ENCODE assay signal across 1 cellular context in the genomic region with DNA sequence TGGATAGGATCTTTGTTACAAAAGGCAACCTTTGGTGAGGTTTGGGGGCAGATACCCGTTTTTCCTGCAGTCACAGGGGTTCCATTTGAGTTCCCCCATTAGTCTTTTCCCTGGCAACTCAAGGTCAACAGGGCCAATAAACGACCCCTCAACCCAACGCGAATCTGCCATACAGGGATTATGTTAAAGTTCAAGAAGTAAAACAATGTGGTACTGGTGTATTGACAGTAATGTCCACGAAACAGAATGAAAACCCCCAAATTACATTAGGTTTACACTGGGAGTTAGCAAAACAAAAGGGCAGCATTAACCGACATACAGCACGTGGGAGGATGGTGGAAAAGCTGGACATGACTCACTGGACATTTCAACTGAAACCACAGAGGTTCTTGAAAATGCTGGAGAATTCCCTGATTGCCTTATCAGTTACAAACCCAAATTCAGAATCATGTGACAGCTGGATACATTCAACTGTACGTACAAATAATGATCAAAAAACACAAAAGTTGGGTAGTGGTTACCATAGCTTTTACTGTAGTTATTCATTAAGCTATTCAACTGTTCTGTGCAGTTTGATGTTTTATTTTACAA.
TF ChIP-seq lines count a peak whose summit lies in the region.

No MANE protein-coding gene starts in this region.

TF ChIP-seq in endothelial cell of umbilical vein, 7 proteins besides CTCF, POLR2A, EP300 and RAD21:
- TF ChIP-seq, protein P1, sequence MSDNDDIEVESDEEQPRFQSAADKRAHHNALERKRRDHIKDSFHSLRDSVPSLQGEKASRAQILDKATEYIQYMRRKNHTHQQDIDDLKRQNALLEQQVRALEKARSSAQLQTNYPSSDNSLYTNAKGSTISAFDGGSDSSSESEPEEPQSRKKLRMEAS (IDR thresholded peaks at IDR 0.05; ENCODE audit: insufficient read depth, insufficient read length), result no peak
- TF ChIP-seq EZH2 (IDR thresholded peaks at IDR 0.05; ENCODE audit: borderline replicate concordance, low read depth, low read length, severe bottlenecking), result no peak
- TF ChIP-seq JUN (IDR thresholded peaks at IDR 0.05; ENCODE audit: borderline replicate concordance, insufficient read depth, insufficient read length, low read depth), result no peak
- TF ChIP-seq FOS (IDR thresholded peaks at IDR 0.05; ENCODE audit: borderline replicate concordance, insufficient read depth, low read length), result no peak
- no peak for TF ChIP-seq GATA2 (IDR thresholded peaks at IDR 0.05; ENCODE audit: insufficient read depth, insufficient read length, low read depth, low read length)
- TF ChIP-seq POLR2AphosphoS5 (IDR thresholded peaks at IDR 0.05; ENCODE audit: insufficient read depth, low read depth, low read length), result no peak
- no peak for TF ChIP-seq MYC (IDR thresholded peaks at IDR 0.05; ENCODE audit: low read depth, low read length)
TF ChIP-seq in endothelial cell of umbilical vein: peak in this region for 0.
